ENCODE assay signal across 25 cellular contexts in genomic region chr13:44334751-44335150, GRCh38. TPM values are rescaled to one million over a fixed set of nuclear protein-coding genes. Genes with fewer than 3 reads are reported as not detected.
DNase-seq lines count a peak whose midpoint lies in the region; ATAC-seq, FAIRE-seq and TF ChIP-seq lines count a peak whose summit lies in the region.
"Had no signal": no experiment of that assay in that cellular context is flagged by ENCODE, and none has a peak within 500 bp of the region (broad histone marks: within the 10 kb centered on the region; RNA-seq: fewer than 3 reads in every experiment).

No MANE protein-coding gene starts in this region.

- no peaks in the 10 kb centered on the region for H3K27me3 ChIP-seq in Loucy (ENCODE audit: insufficient read depth, low read length, poor library complexity, severe bottlenecking)
- peaks cover 0 to 10% of the 10 kb centered on the region in 2 experiments; a peak in 1 of 5 replicates for H3K27me3 ChIP-seq in K562 (ENCODE audit: control insufficient read depth in 2 of 2, insufficient read depth in 2 of 2, low read length in 2 of 2)
- H3K27me3 ChIP-seq in osteoblast (ENCODE audit: insufficient read depth, low read length) = no peaks in the 10 kb centered on the region

- no peaks in the 10 kb centered on the region for H3F3A ChIP-seq in Loucy (ENCODE audit: low read depth)

- no peak for ATAC-seq in K562
- ATAC-seq: CD8-positive, alpha-beta T cell; Panc1 had no signal

- no peak for TF ChIP-seq RAD21 in K562 (CRISPR knock-in tag; conservative IDR thresholded peaks at IDR 0.05 in 1 of 2, IDR thresholded peaks at IDR 0.05 in 1 of 2)

- no peaks in the 10 kb centered on the region for H3K9me1 ChIP-seq in K562 (ENCODE audit: control insufficient read depth, insufficient read depth, low read length)

- no peaks in the 10 kb centered on the region for H4K20me1 ChIP-seq in Loucy (ENCODE audit: insufficient read depth, low read length, poor library complexity, severe bottlenecking)
- no peaks in the 10 kb centered on the region for H4K20me1 ChIP-seq in K562 (replicated peaks; ENCODE audit: control insufficient read depth, insufficient read depth, low read length)
- H4K20me1 ChIP-seq in osteoblast (ENCODE audit: insufficient read depth, low read length) = no peaks in the 10 kb centered on the region

- TF ChIP-seq CTCF in Loucy (conservative IDR thresholded peaks at IDR 0.05; ENCODE audit: low read length) (no peak), K562 (IDR thresholded peaks at IDR 0.05 in 2 of 3, conservative IDR thresholded peaks at IDR 0.05 in 1 of 3; ENCODE audit: insufficient read depth in 2 of 3, low read depth in 1 of 3, low read length in 3 of 3) (no peak), osteoblast (IDR thresholded peaks at IDR 0.05; ENCODE audit: extremely low read depth, low read depth, low read length) (no peak)

- DNase-seq in NCI-H82 treated with DMSO at 0.1 percent for 48 hours (lab: John Stamatoyannopoulos, UW; ENCODE audit: unreplicated experiment) (peak; percentile 31), K562 (ENCODE audit: extremely low read depth in 1 of 4, low spot score in 3 of 4) (peak in 2 of 4 experiments; percentile 15 to 26), osteoblast (ENCODE audit: insufficient read length, low spot score, missing footprints) (peak; percentile 11), NCI-H345 (lab: John Stamatoyannopoulos, UW) (no peak), H4 (ENCODE audit: low spot score) (no peak)
- DNase-seq in activated effector memory CD4-positive, alpha-beta T cell treated with Interleukin-2 at 50 U/mL for 16 hours = no peak
- DNase-seq: C1 segment of cervical spinal cord; CD8-positive, alpha-beta T cell; DMS79 treated with DMSO at 0.1 percent for 48 hours; GF-D8; IMR-90; NCI-H1092; NCI-H1417 treated with DMSO at 0.1 percent for 48 hours; NCI-H187 treated with DMSO at 0.1 percent for 48 hours; NCI-H446 treated with DMSO at 0.1 percent for 48 hours; NCI-H526; SHP77 had no signal

- H3K9ac ChIP-seq in Loucy (ENCODE audit: low read depth, low read length, poor library complexity, severe bottlenecking) = no peak overlapping the region
- no peak overlapping the region for H3K9ac ChIP-seq in K562 (ENCODE audit: insufficient read depth in 1 of 2, low read depth in 2 of 2, low read length in 2 of 2)
- H3K9ac ChIP-seq: KMS-11 had no signal

- in situ Hi-C loops in K562 (cut with MboI) = no loop called here

- 0% methylated on average over 2 of the region's 2 CpGs for WGBS in K562 (ENCODE audit: insufficient coverage, low coverage, missing lambda C conversion rate)

- FAIRE-seq in K562 (lab: Jason Lieb, UNC) = peak; percentile 29
- FAIRE-seq: GM12891, H54 had no signal

- H3K4me3 ChIP-seq in Loucy (ENCODE audit: low read length, poor library complexity, severe bottlenecking) (no peak overlapping the region), K562 (no peak overlapping the region), osteoblast (ENCODE audit: insufficient read depth, low read length) (no peak overlapping the region)

- H3K79me2 ChIP-seq in Loucy (ENCODE audit: insufficient read depth, low read length) (no peaks in the 10 kb centered on the region), K562 (ENCODE audit: control insufficient read depth, insufficient read depth, low read length) (no peaks in the 10 kb centered on the region), osteoblast (ENCODE audit: insufficient read depth, low read length) (no peaks in the 10 kb centered on the region)

- no peaks in the 10 kb centered on the region for H3K9me2 ChIP-seq in Loucy (replicated peaks; ENCODE audit: low read depth, low read length)

- POLR2A ChIA-PET in K562 (lab: Yijun Ruan, JAX) = interaction anchor here (0.6 to 1.6 kb wide), 2 partner anchors 48 to 55 kb away, joined by 3 read pairs; no protein-coding TSS in a partner anchor

- no peak for TF ChIP-seq POLR2A in K562 (conservative IDR thresholded peaks at IDR 0.05)

- H3K27ac ChIP-seq in K562 (ENCODE audit: extremely low read depth, low read depth, low read length) (no peak overlapping the region), osteoblast (ENCODE audit: low read depth, low read length) (no peak overlapping the region)
- H3K27ac ChIP-seq: KMS-11, RWPE1 had no signal

- no TSS peak for BruUV-seq in K562 (replicated peaks; lab: Mats Ljungman, UMichigan)

- intact Hi-C loops in K562 (cut with micrococcal nuclease) = loop anchor here (10.0 kb wide), 1 partner anchor 100 kb away; no protein-coding TSS in a partner anchor

- H2AFZ ChIP-seq in Loucy (ENCODE audit: low read length) = no peak overlapping the region
- no peak overlapping the region for H2AFZ ChIP-seq in K562 (ENCODE audit: low read depth, low read length)
- no peak overlapping the region for H2AFZ ChIP-seq in osteoblast (ENCODE audit: low read length)

- TF ChIP-seq EP300 in K562 (IDR thresholded peaks at IDR 0.05; ENCODE audit: low read length) = no peak

- no peaks in the 10 kb centered on the region for H3K9me3 ChIP-seq in Loucy (ENCODE audit: insufficient read depth, low read depth, low read length)
- no peaks in the 10 kb centered on the region for H3K9me3 ChIP-seq in K562 (replicated peaks; ENCODE audit: control insufficient read depth, insufficient read depth, low read depth, low read length)
- no peaks in the 10 kb centered on the region for H3K9me3 ChIP-seq in osteoblast (ENCODE audit: low read depth, low read length)
- H3K9me3 ChIP-seq: Caco-2 had no signal

- H3K36me3 ChIP-seq in Loucy (ENCODE audit: insufficient read depth, low read length) (no peaks in the 10 kb centered on the region), K562 (ENCODE audit: control insufficient read depth, insufficient read depth, low read length) (no peaks in the 10 kb centered on the region), osteoblast (ENCODE audit: insufficient read depth, low read length) (no peaks in the 10 kb centered on the region)

- H3K4me2 ChIP-seq in Loucy (ENCODE audit: low read depth, low read length, poor library complexity, severe bottlenecking) (peak overlapping the region; percentile 53), K562 (ENCODE audit: insufficient read depth, low read length) (no peak overlapping the region), osteoblast (ENCODE audit: insufficient read depth, low read length) (no peak overlapping the region)
- H3K4me2 ChIP-seq: KMS-11 had no signal

- CTCF ChIA-PET in K562 (lab: Yijun Ruan, JAX; ENCODE audit: low intra/inter-chr PET ratio) = no interaction called here

- peaks cover 34% of the 10 kb centered on the region for H3K4me1 ChIP-seq in Loucy (ENCODE audit: insufficient read depth, low read length, poor library complexity, severe bottlenecking)
- peaks cover 0 to 3% of the 10 kb centered on the region in 2 experiments; a peak in 2 of 5 replicates for H3K4me1 ChIP-seq in K562 (replicated peaks in 1 of 2; ENCODE audit: control insufficient read depth in 2 of 2, insufficient read depth in 2 of 2, low read length in 2 of 2)
- peaks cover 20% of the 10 kb centered on the region for H3K4me1 ChIP-seq in osteoblast (ENCODE audit: insufficient read depth, low read length)

TF ChIP-seq in K562, 482 proteins besides CTCF, POLR2A, EP300 and RAD21:
- TF ChIP-seq PURB (CRISPR knock-in tag; IDR thresholded peaks at IDR 0.05; ENCODE audit: low read depth) (no peak), RFX1 (IDR thresholded peaks at IDR 0.05) (peak; percentile 64), RCOR1 (IDR thresholded peaks at IDR 0.05; ENCODE audit: borderline replicate concordance in 1 of 2, low read depth in 2 of 2, low read length in 2 of 2) (0 out of 4 replicates have a peak, but pooled peaks of 1 of the 2 experiments have one; percentile 16), ZNF766 (CRISPR knock-in tag; conservative IDR thresholded peaks at IDR 0.05) (peak; percentile 42; the same call in 1 of the 2 replicates), FOXK1 (CRISPR knock-in tag; IDR thresholded peaks at IDR 0.05; ENCODE audit: borderline replicate concordance) (no peak), CBFA2T3 (IDR thresholded peaks at IDR 0.05) (peak; percentile 14; the same call in 1 of the 2 replicates)

RNA-seq across cellular contexts. Expression of gene SERP2, which starts 38.9 kb away (rescaled TPM):
- not detected in 2 replicates for total RNA-seq in K562 (2011; cell fraction: chromatin; rRNA removed; ENCODE audit: low replicate concordance)
- not detected in 2 replicates for total RNA-seq in K562 (2011; cell fraction: nucleolus; rRNA removed)
- total RNA-seq in K562 (2011; cell fraction: nucleoplasm; rRNA removed) = not detected in 2 replicates
- total RNA-seq in K562 (2014; rRNA removed) (not detected in 2 replicates), K562 (2014; rRNA removed; fragmentation: Illumina TruSeq; extraction: Trizol) (not detected in 2 replicates), K562 (2015; rRNA removed; fragmentation: Illumina TruSeq; extraction: Trizol) (not detected in 2 replicates), K562 (2021) (not detected in 2 replicates), osteoblast (5.8 and 6.5 TPM in 2 replicates)
- polyA plus RNA-seq in K562 (2011; rRNA removed) (not detected in 2 replicates), K562 (2014; fragmentation: Illumina TruSeq; extraction: Trizol) (not detected in 2 replicates), K562 (2014; fragmentation: Nextera tagmentation; extraction: Ambion mirVana) (not detected), K562 (2014; rRNA removed) (0.13 TPM in 1 of 2 replicates, not detected in the other)
- not detected in 2 replicates for polyA plus RNA-seq in K562 (2011; cell fraction: cytosol; rRNA removed)
- not detected in 2 replicates for polyA plus RNA-seq in K562 (2011; cell fraction: nucleus; rRNA removed)
- polyA plus RNA-seq in K562 (2012) = not detected in 2 replicates
- polyA minus RNA-seq in K562 (2011; rRNA and poly(A)+ RNA removed) = not detected in 2 replicates
- not detected in 2 replicates for polyA minus RNA-seq in K562 (2011; cell fraction: cytosol; rRNA and poly(A)+ RNA removed)
- not detected in 2 replicates for polyA minus RNA-seq in K562 (2011; cell fraction: nucleus; rRNA and poly(A)+ RNA removed)
- total RNA-seq in H4 (2014; rRNA removed; shearing (Covaris generic)) = not detected in 2 replicates
- total RNA-seq: Caco-2; CD8-positive, alpha-beta T cell; SK-MEL-5 had no signal

Comparison
In these comparisons a context has a peak if more than half of its experiments do, and no peak if none do; other contexts are left out.
1. DNase-seq: peak in NCI-H82 treated with DMSO at 0.1 percent for 48 hours (single experiment) and osteoblast (single experiment); none in NCI-H345 (single experiment), activated effector memory CD4-positive, alpha-beta T cell treated with Interleukin-2 at 50 U/mL for 16 hours (single experiment) and H4 (single experiment).